ENCODE assay signal across 11 cellular contexts in the genomic region with DNA sequence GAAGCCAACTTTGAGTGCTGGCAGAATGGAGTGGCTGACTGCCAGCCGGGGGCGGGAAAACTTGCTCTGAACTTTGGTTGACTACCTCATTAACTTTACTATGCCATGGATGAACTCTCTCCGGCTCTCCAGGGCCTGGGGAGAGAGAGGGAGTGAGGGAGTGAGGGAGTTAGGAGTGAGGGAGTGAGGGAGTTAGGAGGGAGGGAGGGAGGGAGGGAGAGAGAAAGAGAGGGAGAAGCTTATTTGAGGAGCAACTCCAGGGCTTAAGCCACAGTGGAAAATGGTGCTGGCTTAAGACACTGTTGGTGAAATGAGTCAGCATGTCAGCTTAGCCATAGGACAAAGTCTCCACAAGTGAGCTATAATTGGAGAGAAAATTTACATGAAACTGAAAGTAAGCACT.
DNase-seq lines count a peak whose midpoint lies in the region; ATAC-seq and FAIRE-seq lines count a peak whose summit lies in the region.
"Had no signal": no experiment of that assay in that cellular context is flagged by ENCODE, and none has a peak within 500 bp of the region (broad histone marks: within the 10 kb centered on the region; RNA-seq: fewer than 3 reads in every experiment).

No MANE protein-coding gene starts in this region.

- H3K4me1 Mint-ChIP-seq in T-helper 17 cell, result no peaks in the 10 kb centered on the region

- FAIRE-seq in small intestine (lab: Jason Lieb, UNC), result no peak

- ATAC-seq in T-helper 17 cell, result no peak

- H3K4me3 ChIP-seq in small intestine (ENCODE audit: low read depth in 1 of 2, low read length in 2 of 2), result no peak overlapping the region
- H3K4me3 ChIP-seq: heart right ventricle had no signal

- no peak overlapping the region for H3K27ac Mint-ChIP-seq in T-helper 17 cell

- H3K4me3 Mint-ChIP-seq in T-helper 17 cell, result no peak overlapping the region

- H3K36me3 Mint-ChIP-seq in T-helper 17 cell (ENCODE audit: low read depth), result no peaks in the 10 kb centered on the region

- 17 to 37% (median 20%) methylated on average over 3 of the region's 3 CpGs for WGBS in small intestine, 3 donors

- DNase-seq in NOMO-1 (lab: John Stamatoyannopoulos, UW; ENCODE audit: unreplicated experiment in 2 of 2) (peak; percentile 1 to 44), NOMO-1 treated with dmso at 0.1 percent for 144 hours (lab: John Stamatoyannopoulos, UW; ENCODE audit: unreplicated experiment) (no peak), M059J (ENCODE audit: low read depth) (peak; percentile 80), dedifferentiated amniotic fluid mesenchymal stem cell (ENCODE audit: extremely low spot score) (peak; percentile 48), small intestine (peak; percentile 76), middle frontal gyrus (ENCODE audit: extremely low spot score, low spot score) (no peak), DMS79 (lab: John Stamatoyannopoulos, UW) (no peak), T-helper 17 cell (no peak)
- DNase-seq: AML-193, heart right ventricle, NCI-H69 had no signal

- no peaks in the 10 kb centered on the region for H3K27me3 ChIP-seq in small intestine (ENCODE audit: control insufficient read depth in 2 of 2, insufficient read depth in 2 of 2, low read length in 2 of 2)
- H3K27me3 ChIP-seq: heart right ventricle had no signal

- H3K9me3 ChIP-seq in small intestine (ENCODE audit: control insufficient read depth, low read depth), result no peaks in the 10 kb centered on the region
- no peaks in the 10 kb centered on the region for H3K9me3 ChIP-seq in T-helper 17 cell (ENCODE audit: control insufficient read depth, low read length, poor library complexity, severe bottlenecking)

- H3K4me1 ChIP-seq in small intestine (ENCODE audit: control insufficient read depth in 2 of 2, insufficient read depth in 1 of 2, low read depth in 1 of 2, low read length in 1 of 2), result no peaks in the 10 kb centered on the region
- H3K4me1 ChIP-seq: heart right ventricle had no signal

- H3K36me3 ChIP-seq in small intestine (ENCODE audit: control insufficient read depth in 2 of 2, insufficient read depth in 2 of 2, low read length in 2 of 2), result no peaks in the 10 kb centered on the region
- H3K36me3 ChIP-seq: heart right ventricle had no signal

- H3K27ac ChIP-seq in small intestine (ENCODE audit: low read depth in 1 of 2, low read length in 1 of 2), result peak overlapping the region; percentile 58 to 73
- H3K27ac ChIP-seq: heart right ventricle had no signal

- no peaks in the 10 kb centered on the region for H3K27me3 Mint-ChIP-seq in T-helper 17 cell

Comparison
In these comparisons a context has a peak if more than half of its experiments do, and no peak if none do; other contexts are left out.
1. DNase-seq: peak in NOMO-1 (2 of 2), M059J (single experiment), dedifferentiated amniotic fluid mesenchymal stem cell (single experiment) and small intestine (single experiment); none in NOMO-1 treated with dmso at 0.1 percent for 144 hours (single experiment), middle frontal gyrus (single experiment), DMS79 (single experiment) and T-helper 17 cell (0 of 3).